Comparison of ENCODE assay signal across 13 cellular contexts in the genomic region with DNA sequence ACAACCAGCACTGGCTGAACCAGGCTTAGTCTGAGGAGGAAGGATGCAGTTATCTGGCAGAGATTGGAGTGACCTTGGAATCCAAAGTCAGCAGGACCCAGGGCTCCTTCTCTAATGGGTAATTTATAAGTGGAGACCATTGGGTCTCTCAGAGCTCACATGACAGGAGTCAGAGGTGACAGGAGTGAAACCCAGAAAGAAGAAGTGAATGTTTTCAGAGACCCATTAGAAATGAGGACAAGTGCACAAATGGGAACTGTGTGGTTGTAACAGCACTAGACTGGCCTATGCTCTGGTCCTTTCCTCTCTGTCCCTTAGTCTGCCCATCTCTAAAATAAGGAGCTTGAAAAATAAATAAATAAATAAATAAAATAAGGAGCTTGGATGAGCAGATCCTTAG.
DNase-seq lines count a peak whose midpoint lies in the region; ATAC-seq lines count a peak whose summit lies in the region.
"Had no signal": no experiment of that assay in that cellular context is flagged by ENCODE, and none has a peak within 500 bp of the region (broad histone marks: within the 10 kb centered on the region; RNA-seq: fewer than 3 reads in every experiment).

No MANE protein-coding gene starts in this region.

- DNase-seq in NCI-H345 (lab: John Stamatoyannopoulos, UW), result no peak
- DNase-seq in amniotic stem cell (lab: John Stamatoyannopoulos, UW), result no peak
- DNase-seq in NCI-H446 (lab: John Stamatoyannopoulos, UW), result no peak
- DNase-seq in NCI-H1930 (lab: John Stamatoyannopoulos, UW), result no peak
- DNase-seq: activated CD4-positive, alpha-beta T cell treated with anti-CD3 and anti-CD28 coated beads, Interleukin-2, amount 10 ng/mL, durations not matched to agents 7 days and 5 days; activated naive CD4-positive, alpha-beta T cell treated with Interleukin-2 at 50 U/mL for 16 hours; naive thymus-derived CD4-positive, alpha-beta T cell; NCI-H1048; upper lobe of right lung had no signal

- ATAC-seq in GM18909 (IDR thresholded peaks at IDR 0.05; ENCODE audit: poor library complexity, unreplicated experiment) (peak; percentile 93), GM21576 (IDR thresholded peaks at IDR 0.05; ENCODE audit: unreplicated experiment) (peak; percentile 85), HG03097 (IDR thresholded peaks at IDR 0.05; ENCODE audit: low FRiP score, unreplicated experiment) (peak; percentile 63)
- ATAC-seq: naive thymus-derived CD4-positive, alpha-beta T cell; upper lobe of right lung had no signal

- H3K27ac ChIP-seq in cingulate gyrus (ENCODE audit: low read depth, low read length), result peak overlapping the region; percentile 84
- H3K27ac ChIP-seq: upper lobe of right lung had no signal
